Comparison of ENCODE assay signal across 11 cellular contexts in genomic region chr21:45972353-45972715, GRCh38. TPM values are rescaled to one million over a fixed set of nuclear protein-coding genes. Genes with fewer than 3 reads are reported as not detected.
DNase-seq lines count a peak whose midpoint lies in the region; ATAC-seq and TF ChIP-seq lines count a peak whose summit lies in the region.
"Had no signal": no experiment of that assay in that cellular context is flagged by ENCODE, and none has a peak within 500 bp of the region (broad histone marks: within the 10 kb centered on the region; RNA-seq: fewer than 3 reads in every experiment).

No MANE protein-coding gene starts in this region.

- peaks cover 51 to 77% (median 53%) of the 10 kb centered on the region in 3 donors for H3K27me3 Mint-ChIP-seq in CD14-positive monocyte (ENCODE audit: low read depth in 3 of 3)

- no peak for TF ChIP-seq POLR2A in sigmoid colon (IDR thresholded peaks at IDR 0.05)

- H3K4me1 Mint-ChIP-seq in CD14-positive monocyte = peaks cover 15% of the 10 kb centered on the region

- TF ChIP-seq EP300 in sigmoid colon (IDR thresholded peaks at IDR 0.05) = no peak

- H3K9me2 ChIP-seq in hepatocyte (replicated peaks; ENCODE audit: insufficient read depth) = no peaks in the 10 kb centered on the region

- H3K36me3 Mint-ChIP-seq in CD14-positive monocyte = no peaks in the 10 kb centered on the region

- no peak overlapping the region for H3K27ac Mint-ChIP-seq in CD14-positive monocyte
- H3K27ac Mint-ChIP-seq: activated naive CD8-positive, alpha-beta T cell treated with anti-CD3 and anti-CD28 coated beads, Interleukin-2, amount 50 U/mL, for 24 hours had no signal

- DNase-seq in CD14-positive monocyte (ENCODE audit: low spot score) = peak; percentile 44
- peak; percentile 39 for DNase-seq in hepatocyte (ENCODE audit: low spot score)
- peak; percentile 83 for DNase-seq in sigmoid colon
- no peak for DNase-seq in NCI-H1417 (lab: John Stamatoyannopoulos, UW)
- no peak for DNase-seq in GM13976 (ENCODE audit: low spot score)
- DNase-seq: activated naive CD8-positive, alpha-beta T cell treated with anti-CD3 and anti-CD28 coated beads, Interleukin-2, amount 50 U/mL, for 24 hours; DND-41; NCI-H510A had no signal

- H3K9me3 Mint-ChIP-seq in CD14-positive monocyte = peaks cover 0 to 11% (median 2%) of the 10 kb centered on the region in 7 donors
- H3K9me3 Mint-ChIP-seq: activated naive CD8-positive, alpha-beta T cell treated with anti-CD3 and anti-CD28 coated beads, Interleukin-2, amount 50 U/mL, for 24 hours had no signal

- peak overlapping the region; percentile 12 for H2AFZ ChIP-seq in hepatocyte

- TF ChIP-seq CTCF in CD14-positive monocyte (IDR thresholded peaks at IDR 0.05) (no peak), VCaP (conservative IDR thresholded peaks at IDR 0.05) (no peak), hepatocyte (IDR thresholded peaks at IDR 0.05; ENCODE audit: poor library complexity) (no peak), sigmoid colon (IDR thresholded peaks at IDR 0.05) (no peak), GM13976 (IDR thresholded peaks at IDR 0.05; ENCODE audit: borderline replicate concordance, control extremely low read depth, extremely low read depth, insufficient read depth, missing control alignments) (no peak)

- H3K4me3 ChIP-seq in hepatocyte (peak overlapping the region; percentile 23), sigmoid colon (peak overlapping the region; percentile 18 to 59 (median 47))

- H3K27ac ChIP-seq in VCaP (peak overlapping the region; percentile 62; the same call in 1 of the 2 replicates), hepatocyte (peak overlapping the region; percentile 97), sigmoid colon (peak overlapping the region; percentile 90 to 98 (median 98))

- no peaks in the 10 kb centered on the region for H3K79me2 ChIP-seq in hepatocyte

- no peaks in the 10 kb centered on the region for H4K20me1 ChIP-seq in hepatocyte (ENCODE audit: insufficient read depth, poor library complexity, severe bottlenecking)

- WGBS in hepatocyte (ENCODE audit: low lambda C conversion rate, missing lambda C conversion rate) = 34% methylated on average over 16 of the region's 19 CpGs
- 35 to 36% methylated on average over 19 of the region's 19 CpGs for WGBS in sigmoid colon, 2 donors

- H3K36me3 ChIP-seq in hepatocyte (replicated peaks; ENCODE audit: insufficient read depth, low read depth) (no peaks in the 10 kb centered on the region), sigmoid colon (no peaks in the 10 kb centered on the region)

- intact Hi-C loops in CD14-positive monocyte (cut with micrococcal nuclease) = no loop called here
- intact Hi-C loops in sigmoid colon (cut with DNase I) = loop anchor here (5.0 kb wide), 1 partner anchor 255 kb away; the partner anchor contains the start of gene LSS

- no peaks in the 10 kb centered on the region for H3K9me3 ChIP-seq in hepatocyte (ENCODE audit: low read depth)
- no peaks in the 10 kb centered on the region for H3K9me3 ChIP-seq in sigmoid colon

- ATAC-seq in GM19463 (IDR thresholded peaks at IDR 0.05; ENCODE audit: unreplicated experiment) (no peak), HG02678 (IDR thresholded peaks at IDR 0.05; ENCODE audit: unreplicated experiment) (no peak)
- ATAC-seq: activated naive CD8-positive, alpha-beta T cell treated with anti-CD3 and anti-CD28 coated beads, Interleukin-2, amount 50 U/mL, for 24 hours had no signal

- in situ Hi-C loops in GM13976 (cut with MboI; ENCODE audit: low sequenced_read_pairs, unreplicated experiment) = no loop called here

- H3K4me3 Mint-ChIP-seq in CD14-positive monocyte = peak overlapping the region in 1 of 2 donors; percentile 39
- H3K4me3 Mint-ChIP-seq: activated naive CD8-positive, alpha-beta T cell treated with anti-CD3 and anti-CD28 coated beads, Interleukin-2, amount 50 U/mL, for 24 hours had no signal

- H3K27me3 ChIP-seq in hepatocyte = peaks cover 9% of the 10 kb centered on the region
- no peaks in the 10 kb centered on the region for H3K27me3 ChIP-seq in sigmoid colon

- peak overlapping the region; percentile 93 for H3K4me2 ChIP-seq in hepatocyte

- peaks cover 64% of the 10 kb centered on the region for H3K4me1 ChIP-seq in hepatocyte (ENCODE audit: insufficient read depth)
- H3K4me1 ChIP-seq in sigmoid colon = peaks cover 0 to 68% (median 64%) of the 10 kb centered on the region in 4 donors

RNA-seq across cellular contexts. Expression of gene COL6A1, which starts 9.2 kb away (rescaled TPM):
- polyA plus RNA-seq in CD14-positive monocyte (under 1 TPM; 0.08 to 0.10 TPM), hepatocyte (592 and 616 TPM in 2 replicates), sigmoid colon (100 to 1,000 TPM in 1 of 3 donors, 10 to 100 TPM in 2; 14.3 to 131 (median 28.2) TPM)
- total RNA-seq in hepatocyte (193 and 296 TPM in 2 replicates), sigmoid colon (1,000 to 10,000 TPM in 2 of 4 donors, 100 to 1,000 TPM in 2; 622 to 1,755 (median 1,184) TPM)

Comparison
In these comparisons a context has a peak if more than half of its experiments do, and no peak if none do; other contexts are left out.
1. DNase-seq: peak in CD14-positive monocyte (single experiment), hepatocyte (single experiment) and sigmoid colon (single experiment); none in NCI-H1417 (0 of 3) and GM13976 (single experiment).
2. RNA of gene COL6A1, which starts 9.2 kb away (polyA plus RNA-seq): 592 to 616 TPM in hepatocyte and 14.3 to 131 TPM in sigmoid colon; 0.08 to 0.10 TPM in CD14-positive monocyte; every median in the first group is over 10 times any median in the second.
3. Peak in every context shown above with its lines, with median percentiles within 50 percentile points of each other: H3K27ac ChIP-seq.